8 cellular contexts compared by ENCODE assay signal in the genomic region with DNA sequence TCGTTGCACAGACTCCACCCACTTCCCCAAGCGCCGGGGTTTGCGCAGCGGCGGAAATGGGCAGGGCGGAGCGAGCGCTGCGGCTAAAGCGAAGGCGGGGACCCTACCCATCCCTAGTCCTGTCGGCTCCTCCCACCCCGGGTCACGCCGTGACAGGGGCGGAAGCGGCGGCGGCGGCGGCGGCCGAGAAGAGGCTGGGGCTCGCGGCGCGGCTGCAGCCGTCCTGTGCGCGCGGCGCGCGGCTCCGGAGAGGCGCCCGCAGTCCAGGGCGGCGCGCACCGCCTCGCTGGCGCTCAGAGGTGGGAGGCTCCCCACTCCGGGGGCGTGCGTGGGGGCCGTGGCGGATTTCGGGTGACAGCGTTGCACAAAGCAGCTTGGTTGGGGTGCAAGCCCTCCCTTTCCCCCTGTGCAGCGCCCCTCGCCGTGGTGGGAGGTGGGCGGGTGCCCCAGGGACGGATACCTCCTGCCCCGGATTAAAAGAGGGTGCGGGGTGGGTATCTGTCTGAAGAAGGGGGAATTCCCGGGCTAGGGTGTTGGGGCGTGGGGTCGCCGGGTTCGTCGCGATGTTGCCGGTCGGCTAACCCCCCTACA. TPM values are rescaled to one million over a fixed set of nuclear protein-coding genes. Genes with fewer than 3 reads are reported as not detected.
A peak's percentile ranks its signal among the peaks of the same experiment; 100 is the strongest.
DNase-seq lines count a peak whose midpoint lies in the region; ATAC-seq and TF ChIP-seq lines count a peak whose summit lies in the region.

A gene with protein sequence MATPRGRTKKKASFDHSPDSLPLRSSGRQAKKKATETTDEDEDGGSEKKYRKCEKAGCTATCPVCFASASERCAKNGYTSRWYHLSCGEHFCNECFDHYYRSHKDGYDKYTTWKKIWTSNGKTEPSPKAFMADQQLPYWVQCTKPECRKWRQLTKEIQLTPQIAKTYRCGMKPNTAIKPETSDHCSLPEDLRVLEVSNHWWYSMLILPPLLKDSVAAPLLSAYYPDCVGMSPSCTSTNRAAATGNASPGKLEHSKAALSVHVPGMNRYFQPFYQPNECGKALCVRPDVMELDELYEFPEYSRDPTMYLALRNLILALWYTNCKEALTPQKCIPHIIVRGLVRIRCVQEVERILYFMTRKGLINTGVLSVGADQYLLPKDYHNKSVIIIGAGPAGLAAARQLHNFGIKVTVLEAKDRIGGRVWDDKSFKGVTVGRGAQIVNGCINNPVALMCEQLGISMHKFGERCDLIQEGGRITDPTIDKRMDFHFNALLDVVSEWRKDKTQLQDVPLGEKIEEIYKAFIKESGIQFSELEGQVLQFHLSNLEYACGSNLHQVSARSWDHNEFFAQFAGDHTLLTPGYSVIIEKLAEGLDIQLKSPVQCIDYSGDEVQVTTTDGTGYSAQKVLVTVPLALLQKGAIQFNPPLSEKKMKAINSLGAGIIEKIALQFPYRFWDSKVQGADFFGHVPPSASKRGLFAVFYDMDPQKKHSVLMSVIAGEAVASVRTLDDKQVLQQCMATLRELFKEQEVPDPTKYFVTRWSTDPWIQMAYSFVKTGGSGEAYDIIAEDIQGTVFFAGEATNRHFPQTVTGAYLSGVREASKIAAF (plus strand): TSS at position 150 of the 591 bp plus-strand sequence. CDS start 4,474 bp downstream, outside the sequence.

- peak within 1 kb of the TSS; percentile 98 for H2AFZ ChIP-seq in H9 (ENCODE audit: low read length)

- no peak within 1 kb of the TSS for H2BK5ac ChIP-seq in H9 (ENCODE audit: insufficient read length, low read length)

- peak within 1 kb of the TSS; percentile 85 for H3K4me2 ChIP-seq in H9 (ENCODE audit: insufficient read depth, insufficient read length, low read length)

- no peak within 1 kb of the TSS for H3K56ac ChIP-seq in H9 (ENCODE audit: insufficient read length, low read depth, low read length)

- H4K91ac ChIP-seq in H9 (ENCODE audit: insufficient read length, low read depth, low read length) = no peak within 1 kb of the TSS

- H3K23ac ChIP-seq in H9 (ENCODE audit: insufficient read length, low read depth, low read length) = no peak within 1 kb of the TSS

- H3K27me3 ChIP-seq in H9 (ENCODE audit: insufficient read depth, low read length) (no peaks in the 10 kb centered on the region), SJCRH30 (no peaks in the 10 kb centered on the region), ovary (no peaks in the 10 kb centered on the region)

- peak within 1 kb of the TSS; percentile 62; the same call in 1 of the 2 replicates for H2BK15ac ChIP-seq in H9 (ENCODE audit: low read depth, low read length)

- peak; percentile 92 to 96 for ATAC-seq in activated naive CD4-positive, alpha-beta T cell treated with anti-CD3 and anti-CD28 coated beads, Interleukin-2, amount 50 U/mL, for 72 hours

- H3K4me1 ChIP-seq in H9 (ENCODE audit: insufficient read depth, low read length) (no peaks in the 10 kb centered on the region; the same call in 1 of the 2 replicates), SJCRH30 (no peaks in the 10 kb centered on the region), ovary (ENCODE audit: insufficient read depth) (peaks cover 2% of the 10 kb centered on the region)

- H3K4me1 Mint-ChIP-seq in H9 = peaks cover 22 to 23% of the 10 kb centered on the region in 2 experiments
- peaks cover 15% of the 10 kb centered on the region for H3K4me1 Mint-ChIP-seq in type B pancreatic cell (ENCODE audit: unreplicated experiment)

- H3K79me2 ChIP-seq in H9 (ENCODE audit: insufficient read depth, low read length) = no peaks in the 10 kb centered on the region

- peak within 1 kb of the TSS; percentile 20 for H3K27ac ChIP-seq in H9 (ENCODE audit: insufficient read length, low read depth, low read length)
- peak within 1 kb of the TSS; percentile 44; the same call in 1 of the 2 replicates for H3K27ac ChIP-seq in SJCRH30
- peak within 1 kb of the TSS; percentile 50 to 70 for H3K27ac ChIP-seq in ovary

- H3K14ac ChIP-seq in H9 (ENCODE audit: insufficient read depth, low read length) = peak within 1 kb of the TSS; percentile 95

- TF ChIP-seq POLR2A in ovary (IDR thresholded peaks at IDR 0.05) = peak; percentile 54

- DNase-seq in GM04503 (ENCODE audit: low read depth) (peak; percentile 85), H9 (peak; percentile 98), M059J (ENCODE audit: low read depth) (peak; percentile 99), SJCRH30 (peak; percentile 93 to 94), head of caudate nucleus (peak in 35 of 42 donors; percentile 94 to 100 (median 99)), ovary (peak in 3 of 5 donors; percentile 98 to 99 (median 98)), type B pancreatic cell (ENCODE audit: extremely low spot score, unreplicated experiment) (no peak)
- peak; percentile 96 to 99 for DNase-seq in activated naive CD4-positive, alpha-beta T cell treated with anti-CD3 and anti-CD28 coated beads, Interleukin-2, amount 50 U/mL, for 72 hours (ENCODE audit: low spot score in 2 of 2)

- no peaks in the 10 kb centered on the region for H3K79me1 ChIP-seq in H9 (ENCODE audit: insufficient read depth, low read depth, low read length, poor library complexity, severe bottlenecking)

- H3K9me3 ChIP-seq in H9 (ENCODE audit: control insufficient read depth, low read depth, low read length) = no peaks in the 10 kb centered on the region
- H3K9me3 ChIP-seq in SJCRH30 (replicated peaks) = no peaks in the 10 kb centered on the region
- H3K9me3 ChIP-seq in ovary = no peaks in the 10 kb centered on the region

- peak within 1 kb of the TSS; percentile 90 for H3K4me3 ChIP-seq in SJCRH30
- peak within 1 kb of the TSS; percentile 97 for H3K4me3 ChIP-seq in ovary

- no peak for TF ChIP-seq EP300 in ovary (IDR thresholded peaks at IDR 0.05)

- H3K27me3 Mint-ChIP-seq in H9 (ENCODE audit: low read depth) = no peaks in the 10 kb centered on the region
- no peaks in the 10 kb centered on the region for H3K27me3 Mint-ChIP-seq in type B pancreatic cell

- H3K9ac ChIP-seq in H9 (ENCODE audit: extremely low read depth, insufficient read length, low read length) = peak within 1 kb of the TSS; percentile 94

- H4K5ac ChIP-seq in H9 (ENCODE audit: insufficient read length, low read depth, low read length) = no peak within 1 kb of the TSS

- H2BK20ac ChIP-seq in H9 (ENCODE audit: low read depth, low read length, poor library complexity, severe bottlenecking) = no peak within 1 kb of the TSS

- no CpG with 5 or more reads among the region's 67 CpGs for WGBS in H9 (ENCODE audit: extremely low coverage, insufficient read length, low lambda C conversion rate)
- 0 to 1% (median 0%) methylated on average over 28 to 67 of the region's 67 CpGs for WGBS in ovary, 3 donors

- intact Hi-C loops in head of caudate nucleus (cut with DNase I) = loop anchor here (2.0 kb wide), 1 partner anchor 109 kb away; a partner anchor contains a TSS
- intact Hi-C loops in ovary (cut with DNase I) = loop anchor here in 1 of 4 donors (10.0 kb wide), 1 partner anchor 109 kb away; a partner anchor contains a TSS

- H3K23me2 ChIP-seq in H9 (ENCODE audit: insufficient read length, low read depth, low read length, poor library complexity, severe bottlenecking) = peaks cover 12% of the 10 kb centered on the region

- TF ChIP-seq CTCF in H9 (conservative IDR thresholded peaks at IDR 0.05) (no peak), ovary (IDR thresholded peaks at IDR 0.05) (no peak), type B pancreatic cell (conservative IDR thresholded peaks at IDR 0.05) (no peak)

- H4K8ac ChIP-seq in H9 (replicated peaks; ENCODE audit: insufficient read length, low read depth, low read length) = no peak within 1 kb of the TSS

- H3K36me3 Mint-ChIP-seq in H9 (ENCODE audit: insufficient read depth in 1 of 3, low read depth in 3 of 3) (peaks cover 9 to 16% (median 14%) of the 10 kb centered on the region in 3 experiments), type B pancreatic cell (peaks cover 12% of the 10 kb centered on the region)
- H3K36me3 Mint-ChIP-seq in activated naive CD4-positive, alpha-beta T cell treated with anti-CD3 and anti-CD28 coated beads, Interleukin-2, amount 50 U/mL, for 72 hours = peaks cover 12 to 21% of the 10 kb centered on the region in 2 donors

- no peak within 1 kb of the TSS for H3K4ac ChIP-seq in H9 (ENCODE audit: low read depth, low read length)

- no peak within 1 kb of the TSS for H2AK5ac ChIP-seq in H9 (ENCODE audit: insufficient read length, low read length)

- H3K9me3 Mint-ChIP-seq in H9 (peaks cover 0 to 4% of the 10 kb centered on the region in 2 experiments; a peak in 1 of 5 replicates), type B pancreatic cell (peaks cover 6% of the 10 kb centered on the region)
- H3K9me3 Mint-ChIP-seq in activated naive CD4-positive, alpha-beta T cell treated with anti-CD3 and anti-CD28 coated beads, Interleukin-2, amount 50 U/mL, for 72 hours = peaks cover 0 to 4% of the 10 kb centered on the region in 2 donors

- no peaks in the 10 kb centered on the region for H3K36me3 ChIP-seq in SJCRH30
- H3K36me3 ChIP-seq in ovary = no peaks in the 10 kb centered on the region

- H4K20me1 ChIP-seq in H9 (ENCODE audit: control insufficient read depth, insufficient read depth, insufficient read length) = no peaks in the 10 kb centered on the region

- H2BK12ac ChIP-seq in H9 (ENCODE audit: insufficient read length, low read depth, low read length) = no peak within 1 kb of the TSS

- H3K27ac Mint-ChIP-seq in H9 (peak within 1 kb of the TSS; percentile 96 to 99 (median 99); a peak in 6 of 7 replicates), type B pancreatic cell (peak within 1 kb of the TSS; percentile 99)
- H3K27ac Mint-ChIP-seq in activated naive CD4-positive, alpha-beta T cell treated with anti-CD3 and anti-CD28 coated beads, Interleukin-2, amount 50 U/mL, for 72 hours = peak within 1 kb of the TSS; percentile 86 to 95

- H3K4me3 Mint-ChIP-seq in H9 (peak within 1 kb of the TSS; percentile 97 to 99), type B pancreatic cell (peak within 1 kb of the TSS; percentile 100)

- H3T11ph ChIP-seq in H9 (ENCODE audit: low read length) = no peak within 1 kb of the TSS

- H2BK120ac ChIP-seq in H9 (ENCODE audit: low read depth, low read length, poor library complexity, severe bottlenecking) = peak within 1 kb of the TSS; percentile 44

- peak within 1 kb of the TSS; percentile 82 for H3K18ac ChIP-seq in H9 (ENCODE audit: insufficient read length, low read depth, low read length)

RNA-seq across cellular contexts. Expression of the gene that starts here (rescaled TPM):
- 5.2 and 5.4 TPM in 2 replicates for total RNA-seq in H9 (2021)
- total RNA-seq in M059J (2014; rRNA removed; shearing (Covaris generic)) = 11.1 and 20.5 TPM in 2 replicates
- 6.9 and 7.2 TPM in 2 replicates for total RNA-seq in SJCRH30 (2014; rRNA removed; shearing (Covaris generic))
- total RNA-seq in activated naive CD4-positive, alpha-beta T cell treated with anti-CD3 and anti-CD28 coated beads, Interleukin-2, amount 50 U/mL, for 72 hours = 1 to 10 TPM; 7.7 to 10.0 TPM
- total RNA-seq in ovary = 10 to 100 TPM in 6 of 7 donors, 1 to 10 TPM in 1; 9.3 to 21.7 (median 13.7) TPM
- polyA plus RNA-seq in ovary = 10 to 100 TPM in 1 of 2 donors, 1 to 10 TPM in 1; 4.7 to 14.0 TPM
- 20.7 and 22.4 TPM in 2 replicates for total RNA-seq in type B pancreatic cell (ENCODE audit: low replicate concordance)
